In genomic region chr5:151215546-151215880, GRCh38 we compare ENCODE assay signal across 11 cellular contexts. TPM values are rescaled to one million over a fixed set of nuclear protein-coding genes. Genes with fewer than 3 reads are reported as not detected.
DNase-seq lines count a peak whose midpoint lies in the region; ATAC-seq, FAIRE-seq and TF ChIP-seq lines count a peak whose summit lies in the region.
"Had no signal": no experiment of that assay in that cellular context is flagged by ENCODE, and none has a peak within 500 bp of the region (broad histone marks: within the 10 kb centered on the region; RNA-seq: fewer than 3 reads in every experiment).

No MANE protein-coding gene starts in this region.

- peak overlapping the region; percentile 97 for H3K27ac ChIP-seq in CD4-positive, alpha-beta T cell (ENCODE audit: low read depth, low read length)
- H3K27ac ChIP-seq in HL-60 (replicated peaks) (peak overlapping the region; percentile 93), K562 (ENCODE audit: extremely low read depth, low read depth, low read length) (no peak overlapping the region; the same call in 2 of the 3 replicates), parathyroid adenoma (peak overlapping the region; percentile 16)
- H3K27ac ChIP-seq: SJCRH30 had no signal

- no peak for TF ChIP-seq EP300 in K562 (IDR thresholded peaks at IDR 0.05; ENCODE audit: low read length)

- H3K9me3 Mint-ChIP-seq in CD4-positive, alpha-beta T cell: no peaks in the 10 kb centered on the region

- H3K4me3 ChIP-seq in HL-60 (replicated peaks; ENCODE audit: insufficient read depth, low read length) (no peak overlapping the region), K562 (no peak overlapping the region), parathyroid adenoma (ENCODE audit: low read depth, low read length) (no peak overlapping the region)
- H3K4me3 ChIP-seq: SJCRH30 had no signal

- H3K4me1 Mint-ChIP-seq in CD4-positive, alpha-beta T cell (ENCODE audit: low read depth): peaks cover 96% of the 10 kb centered on the region

- no peaks in the 10 kb centered on the region for H3K36me3 ChIP-seq in K562 (ENCODE audit: control insufficient read depth, insufficient read depth, low read length)
- H3K36me3 ChIP-seq in parathyroid adenoma (ENCODE audit: control insufficient read depth, insufficient read depth, low read length): no peaks in the 10 kb centered on the region
- H3K36me3 ChIP-seq: SJCRH30 had no signal

- TF ChIP-seq CTCF in CD4-positive, alpha-beta T cell (IDR thresholded peaks at IDR 0.05): no peak
- TF ChIP-seq CTCF in HL-60 (IDR thresholded peaks at IDR 0.05; ENCODE audit: insufficient read depth, low read length): no peak
- no peak for TF ChIP-seq CTCF in K562 (IDR thresholded peaks at IDR 0.05 in 2 of 3, conservative IDR thresholded peaks at IDR 0.05 in 1 of 3; ENCODE audit: insufficient read depth in 2 of 3, low read depth in 1 of 3, low read length in 3 of 3)
- TF ChIP-seq CTCF in parathyroid adenoma (IDR thresholded peaks at IDR 0.05): no peak

- 72% methylated on average over 2 of the region's 2 CpGs for WGBS in K562 (ENCODE audit: insufficient coverage, low coverage, missing lambda C conversion rate)

- peak overlapping the region; percentile 94 for H3K27ac Mint-ChIP-seq in CD4-positive, alpha-beta T cell

- peak overlapping the region; percentile 78 for H2AFZ ChIP-seq in K562 (ENCODE audit: low read depth, low read length)
- H2AFZ ChIP-seq in parathyroid adenoma: peak overlapping the region; percentile 34

- no peak for ATAC-seq in CD4-positive, alpha-beta T cell (ENCODE audit: poor library complexity)
- ATAC-seq in K562 (no peak), GM18505 (IDR thresholded peaks at IDR 0.05; ENCODE audit: unreplicated experiment) (no peak), HG03196 (IDR thresholded peaks at IDR 0.05; ENCODE audit: unreplicated experiment) (no peak), HG03108 (IDR thresholded peaks at IDR 0.05; ENCODE audit: unreplicated experiment) (no peak)

- no peaks in the 10 kb centered on the region for H4K20me1 ChIP-seq in K562 (replicated peaks; ENCODE audit: control insufficient read depth, insufficient read depth, low read length)

- CTCF ChIA-PET in CD4-positive, alpha-beta T cell (lab: Charles Lee): interaction anchor here (0.8 to 5.1 kb wide), 3 partner anchors 8 to 100 kb away, joined by 3 to 33 read pairs (median 4); partner anchors contain the start of gene CCDC69
- CTCF ChIA-PET in K562 (lab: Yijun Ruan, JAX; ENCODE audit: low intra/inter-chr PET ratio): no interaction called here

- no peaks in the 10 kb centered on the region for H3K27me3 Mint-ChIP-seq in CD4-positive, alpha-beta T cell

- H3K36me3 Mint-ChIP-seq in CD4-positive, alpha-beta T cell (ENCODE audit: low read depth): peaks cover 76% of the 10 kb centered on the region

- no peak for DNase-seq in CD4-positive, alpha-beta T cell
- DNase-seq in HL-60 (ENCODE audit: low read depth in 1 of 2, low spot score in 1 of 2): no peak
- DNase-seq in K562 (ENCODE audit: extremely low read depth in 1 of 4, low spot score in 3 of 4): no peak
- DNase-seq in activated gamma-delta T cell treated with Interleukin-2 at 50 U/mL for 16 hours: no peak
- DNase-seq: COR-L47, NCI-H2107, SJCRH30 had no signal

- no peaks in the 10 kb centered on the region for H3K9me1 ChIP-seq in K562 (ENCODE audit: control insufficient read depth, insufficient read depth, low read length)

- in situ Hi-C loops in K562 (cut with MboI): no loop called here

- H3K4me1 ChIP-seq in K562 (replicated peaks in 1 of 2; ENCODE audit: control insufficient read depth in 2 of 2, insufficient read depth in 2 of 2, low read length in 2 of 2) (peaks cover 30 to 44% of the 10 kb centered on the region in 2 experiments), parathyroid adenoma (peaks cover 14% of the 10 kb centered on the region)
- H3K4me1 ChIP-seq: SJCRH30 had no signal

- H3K79me2 ChIP-seq in K562 (ENCODE audit: control insufficient read depth, insufficient read depth, low read length): no peaks in the 10 kb centered on the region
- no peaks in the 10 kb centered on the region for H3K79me2 ChIP-seq in parathyroid adenoma

- intact Hi-C loops in CD4-positive, alpha-beta T cell (cut with DNase I, micrococcal nuclease): loop anchor here in 1 of 2 experiments (2.0 kb wide), 1 partner anchor 35 kb away; no protein-coding TSS in a partner anchor
- intact Hi-C loops in K562 (cut with micrococcal nuclease): no loop called here

- H3K4me2 ChIP-seq in K562 (ENCODE audit: insufficient read depth, low read length) (peak overlapping the region; percentile 43; the same call in 1 of the 2 replicates), parathyroid adenoma (ENCODE audit: low read length) (no peak overlapping the region)

- TF ChIP-seq POLR2A in K562 (conservative IDR thresholded peaks at IDR 0.05): no peak
- no peak for TF ChIP-seq POLR2A in GM18505 (IDR thresholded peaks at IDR 0.05; ENCODE audit: borderline replicate concordance, extremely low read depth, insufficient read depth, insufficient read length)

- H3K9me3 ChIP-seq in CD4-positive, alpha-beta T cell (ENCODE audit: control insufficient read depth, low read length): no peaks in the 10 kb centered on the region
- H3K9me3 ChIP-seq in K562 (replicated peaks; ENCODE audit: control insufficient read depth, insufficient read depth, low read depth, low read length) (no peaks in the 10 kb centered on the region), parathyroid adenoma (ENCODE audit: control insufficient read depth, low read length) (no peaks in the 10 kb centered on the region)
- H3K9me3 ChIP-seq: SJCRH30 had no signal

- H3K9ac ChIP-seq in K562 (ENCODE audit: insufficient read depth in 1 of 2, low read depth in 2 of 2, low read length in 2 of 2) (0 out of 4 replicates have a peak overlapping the region, but pooled peaks of 1 of the 2 experiments have one; percentile 12), parathyroid adenoma (no peak overlapping the region)

- TF ChIP-seq RAD21 in K562 (CRISPR knock-in tag; conservative IDR thresholded peaks at IDR 0.05 in 1 of 2, IDR thresholded peaks at IDR 0.05 in 1 of 2): no peak

- POLR2A ChIA-PET in CD4-positive, alpha-beta T cell (lab: Charles Lee): interaction anchor here (1.0 to 6.2 kb wide), 6 partner anchors 8 to 134 kb away, joined by 4 to 223 read pairs (median 28); partner anchors contain the start of genes CCDC69 and GM2A
- POLR2A ChIA-PET in K562 (lab: Yijun Ruan, JAX): interaction anchor here (0.6 to 1.5 kb wide), 5 partner anchors 9 to 330 kb away, joined by 3 to 5 read pairs (median 3); partner anchors contain the start of gene CCDC69

- H3K4me3 Mint-ChIP-seq in CD4-positive, alpha-beta T cell: peak overlapping the region; percentile 89

- no peaks in the 10 kb centered on the region for H3K27me3 ChIP-seq in CD4-positive, alpha-beta T cell (ENCODE audit: control insufficient read depth, insufficient read depth, low read length)
- H3K27me3 ChIP-seq in HL-60 (ENCODE audit: insufficient read depth, poor library complexity, severe bottlenecking) (no peaks in the 10 kb centered on the region), K562 (ENCODE audit: control insufficient read depth in 2 of 2, insufficient read depth in 2 of 2, low read length in 2 of 2) (no peaks in the 10 kb centered on the region), parathyroid adenoma (ENCODE audit: control insufficient read depth, insufficient read depth, low read length) (no peaks in the 10 kb centered on the region)

- peak; percentile 67 for FAIRE-seq in K562 (lab: Jason Lieb, UNC)

- no TSS peak for BruUV-seq in K562 (replicated peaks; lab: Mats Ljungman, UMichigan)

RNA-seq across cellular contexts. Expression of gene CCDC69, which starts 8.4 kb away (rescaled TPM):
- 10 to 100 TPM; 68.0 to 68.9 TPM for total RNA-seq in CD4-positive, alpha-beta T cell
- 4.2 and 7.7 TPM in 2 replicates for total RNA-seq in K562 (2011; cell fraction: chromatin; rRNA removed; ENCODE audit: low replicate concordance)
- 3.7 and 3.8 TPM in 2 replicates for total RNA-seq in K562 (2011; cell fraction: nucleolus; rRNA removed)
- total RNA-seq in K562 (2011; cell fraction: nucleoplasm; rRNA removed): 5.5 and 8.5 TPM in 2 replicates
- 8.0 and 10.7 TPM in 2 replicates for total RNA-seq in K562 (2014; rRNA removed)
- 7.2 and 7.3 TPM in 2 replicates for total RNA-seq in K562 (2014; rRNA removed; fragmentation: Illumina TruSeq; extraction: Trizol)
- 10.4 and 10.6 TPM in 2 replicates for total RNA-seq in K562 (2015; rRNA removed; fragmentation: Illumina TruSeq; extraction: Trizol)
- 7.5 and 7.6 TPM in 2 replicates for total RNA-seq in K562 (2021)
- polyA plus RNA-seq in K562 (2011; rRNA removed): 11.5 and 12.2 TPM in 2 replicates
- 8.8 and 11.5 TPM in 2 replicates for polyA plus RNA-seq in K562 (2011; cell fraction: cytosol; rRNA removed)
- 4.4 and 4.6 TPM in 2 replicates for polyA plus RNA-seq in K562 (2011; cell fraction: nucleus; rRNA removed)
- 10.4 and 12.9 TPM in 2 replicates for polyA plus RNA-seq in K562 (2012)
- polyA plus RNA-seq in K562 (2014; fragmentation: Illumina TruSeq; extraction: Trizol): 9.6 and 11.1 TPM in 2 replicates
- 1 to 10 TPM in 1 of 2 experiments, under 1 TPM in 1; 0.65 to 1.5 TPM for polyA plus RNA-seq in K562 (2014; fragmentation: Nextera tagmentation; extraction: Ambion mirVana)
- 6.6 and 7.2 TPM in 2 replicates for polyA plus RNA-seq in K562 (2014; rRNA removed)
- polyA minus RNA-seq in K562 (2011; rRNA and poly(A)+ RNA removed): 8.0 and 8.5 TPM in 2 replicates
- polyA minus RNA-seq in K562 (2011; cell fraction: cytosol; rRNA and poly(A)+ RNA removed): 3.7 and 3.9 TPM in 2 replicates
- polyA minus RNA-seq in K562 (2011; cell fraction: nucleus; rRNA and poly(A)+ RNA removed): 1.8 and 3.9 TPM in 2 replicates

RNA-seq across cellular contexts. Expression of gene GM2A, which starts 37.5 kb away (rescaled TPM):
- 1 to 10 TPM; 3.1 to 4.1 TPM for total RNA-seq in CD4-positive, alpha-beta T cell
- total RNA-seq in K562 (2011; cell fraction: chromatin; rRNA removed; ENCODE audit: low replicate concordance): 6.6 and 8.0 TPM in 2 replicates
- total RNA-seq in K562 (2011; cell fraction: nucleolus; rRNA removed): 8.3 and 9.7 TPM in 2 replicates
- 9.1 and 11.3 TPM in 2 replicates for total RNA-seq in K562 (2011; cell fraction: nucleoplasm; rRNA removed)
- total RNA-seq in K562 (2014; rRNA removed): 9.9 and 12.4 TPM in 2 replicates
- 11.9 and 12.3 TPM in 2 replicates for total RNA-seq in K562 (2014; rRNA removed; fragmentation: Illumina TruSeq; extraction: Trizol)
- 34.0 and 36.0 TPM in 2 replicates for total RNA-seq in K562 (2015; rRNA removed; fragmentation: Illumina TruSeq; extraction: Trizol)
- total RNA-seq in K562 (2021): 13.2 and 14.4 TPM in 2 replicates
- polyA plus RNA-seq in K562 (2011; rRNA removed): 5.8 and 9.1 TPM in 2 replicates
- polyA plus RNA-seq in K562 (2011; cell fraction: cytosol; rRNA removed): 5.6 and 8.0 TPM in 2 replicates
- 2.5 and 3.4 TPM in 2 replicates for polyA plus RNA-seq in K562 (2011; cell fraction: nucleus; rRNA removed)
- 18.5 and 29.7 TPM in 2 replicates for polyA plus RNA-seq in K562 (2012)
- 10.6 and 11.1 TPM in 2 replicates for polyA plus RNA-seq in K562 (2014; fragmentation: Illumina TruSeq; extraction: Trizol)
- polyA plus RNA-seq in K562 (2014; fragmentation: Nextera tagmentation; extraction: Ambion mirVana): 1 to 10 TPM; 7.1 to 10.0 TPM
- 7.3 TPM in 2 replicates for polyA plus RNA-seq in K562 (2014; rRNA removed)
- polyA minus RNA-seq in K562 (2011; rRNA and poly(A)+ RNA removed): 10.4 and 13.3 TPM in 2 replicates
- 6.2 and 9.7 TPM in 2 replicates for polyA minus RNA-seq in K562 (2011; cell fraction: cytosol; rRNA and poly(A)+ RNA removed)
- 1.2 and 3.4 TPM in 2 replicates for polyA minus RNA-seq in K562 (2011; cell fraction: nucleus; rRNA and poly(A)+ RNA removed)

RNA-seq across cellular contexts. Expression of gene ANXA6, which starts 57.9 kb away (rescaled TPM):
- 100 to 1,000 TPM; 108 to 130 TPM for total RNA-seq in CD4-positive, alpha-beta T cell
- 14.4 and 15.9 TPM in 2 replicates for total RNA-seq in K562 (2011; cell fraction: chromatin; rRNA removed; ENCODE audit: low replicate concordance)
- total RNA-seq in K562 (2011; cell fraction: nucleolus; rRNA removed): 6.0 and 8.9 TPM in 2 replicates
- 11.6 and 11.7 TPM in 2 replicates for total RNA-seq in K562 (2011; cell fraction: nucleoplasm; rRNA removed)
- total RNA-seq in K562 (2014; rRNA removed): 8.1 and 11.8 TPM in 2 replicates
- total RNA-seq in K562 (2014; rRNA removed; fragmentation: Illumina TruSeq; extraction: Trizol): 7.8 and 9.6 TPM in 2 replicates
- total RNA-seq in K562 (2015; rRNA removed; fragmentation: Illumina TruSeq; extraction: Trizol): 12.0 and 13.2 TPM in 2 replicates
- 11.6 and 12.0 TPM in 2 replicates for total RNA-seq in K562 (2021)
- polyA plus RNA-seq in K562 (2011; rRNA removed): 8.1 and 27.2 TPM in 2 replicates
- 7.1 and 33.5 TPM in 2 replicates for polyA plus RNA-seq in K562 (2011; cell fraction: cytosol; rRNA removed)
- polyA plus RNA-seq in K562 (2011; cell fraction: nucleus; rRNA removed): 5.0 and 18.8 TPM in 2 replicates
- polyA plus RNA-seq in K562 (2012): 13.5 and 16.9 TPM in 2 replicates
- polyA plus RNA-seq in K562 (2014; fragmentation: Illumina TruSeq; extraction: Trizol): 10.1 and 10.4 TPM in 2 replicates
- 1 to 10 TPM in 1 of 2 experiments, under 1 TPM in 1; 0.70 to 1.9 TPM for polyA plus RNA-seq in K562 (2014; fragmentation: Nextera tagmentation; extraction: Ambion mirVana)
- polyA plus RNA-seq in K562 (2014; rRNA removed): 8.3 and 8.8 TPM in 2 replicates
- polyA minus RNA-seq in K562 (2011; rRNA and poly(A)+ RNA removed): 11.3 and 36.0 TPM in 2 replicates
- 5.2 and 14.0 TPM in 2 replicates for polyA minus RNA-seq in K562 (2011; cell fraction: cytosol; rRNA and poly(A)+ RNA removed)
- polyA minus RNA-seq in K562 (2011; cell fraction: nucleus; rRNA and poly(A)+ RNA removed): 6.1 and 27.3 TPM in 2 replicates

Comparison
In these comparisons a context has a peak if more than half of its experiments do, and no peak if none do; other contexts are left out.
1. RNA of gene CCDC69, which starts 8.4 kb away (total RNA-seq): 68.0 to 68.9 TPM in CD4-positive, alpha-beta T cell; 3.7 to 10.7 TPM in K562; every median in the first group is over 4 times any median in the second.
2. RNA of gene ANXA6, which starts 57.9 kb away (total RNA-seq): 108 to 130 TPM in CD4-positive, alpha-beta T cell; 6.0 to 15.9 TPM in K562; every median in the first group is over 4 times any median in the second.